8 cellular contexts compared by ENCODE assay signal in genomic region chr12:83710851-83711250, GRCh38.
"Had no signal": no experiment of that assay in that cellular context is flagged by ENCODE, and none has a peak within 500 bp of the region (broad histone marks: within the 10 kb centered on the region; RNA-seq: fewer than 3 reads in every experiment).

No MANE protein-coding gene starts in this region.

- H3K9ac ChIP-seq: KMS-11 had no signal

- H3K4me1 Mint-ChIP-seq: GM23338, H9 had no signal

- DNase-seq: H9, HCEC 1CT, HFFc6, IMR-90, KBM-7 had no signal

- H3K4me3 Mint-ChIP-seq: GM23338, H9, HFFc6 had no signal

- H2AFZ ChIP-seq: GM23338 had no signal

- H3K4me2 ChIP-seq: GM23338, KMS-11 had no signal

- H3K27ac Mint-ChIP-seq: GM23338, H9, HFFc6 had no signal

- H3K4me3 ChIP-seq: GM23338 had no signal

- H3K27ac ChIP-seq: HL-60, KMS-11 had no signal
